Comparison of ENCODE assay signal across 10 cellular contexts in genomic region chr3:20692675-20693074, GRCh38.
"Had no signal": no experiment of that assay in that cellular context is flagged by ENCODE, and none has a peak within 500 bp of the region (broad histone marks: within the 10 kb centered on the region; RNA-seq: fewer than 3 reads in every experiment).

No MANE protein-coding gene starts in this region.

- H3K9ac ChIP-seq: GM23248 had no signal

- H3K4me1 ChIP-seq: HAP-1 had no signal

- H3K27ac ChIP-seq: GM23248 had no signal

- H3K4me3 ChIP-seq: GM23248, HAP-1, K562 had no signal

- H3K9me3 ChIP-seq: HAP-1 had no signal

- DNase-seq: GM23248, GOT3, H7, HFFc6, IMR-90, KG1 had no signal

- ATAC-seq: HCT116, K562 had no signal

- H3K36me3 ChIP-seq: HAP-1 had no signal

- H2AFZ ChIP-seq: GM23248 had no signal

- FAIRE-seq: HTR-8/SVneo, K562 had no signal
